21 cellular contexts compared by ENCODE assay signal in the genomic region with DNA sequence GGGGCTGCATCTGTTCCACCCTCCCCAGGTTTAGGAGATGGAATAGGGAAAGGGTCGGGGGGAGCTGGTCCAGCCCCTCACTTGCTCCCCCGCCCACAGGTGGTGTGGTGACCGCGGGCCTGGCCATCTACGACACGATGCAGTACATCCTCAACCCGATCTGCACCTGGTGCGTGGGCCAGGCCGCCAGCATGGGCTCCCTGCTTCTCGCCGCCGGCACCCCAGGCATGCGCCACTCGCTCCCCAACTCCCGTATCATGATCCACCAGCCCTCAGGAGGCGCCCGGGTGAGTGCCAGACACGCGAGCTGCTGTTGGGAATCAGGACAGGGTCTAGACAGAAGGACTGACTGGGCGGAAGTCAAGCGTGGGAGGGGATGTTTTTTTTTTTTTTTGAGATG. TPM values are rescaled to one million over a fixed set of nuclear protein-coding genes. Genes with fewer than 3 reads are reported as not detected.
DNase-seq lines count a peak whose midpoint lies in the region; ATAC-seq and FAIRE-seq lines count a peak whose summit lies in the region.
"Had no signal": no experiment of that assay in that cellular context is flagged by ENCODE, and none has a peak within 500 bp of the region (broad histone marks: within the 10 kb centered on the region; RNA-seq: fewer than 3 reads in every experiment).

No MANE protein-coding gene starts in this region.

- H3K27ac Mint-ChIP-seq in activated CD4-positive, alpha-beta T cell treated with anti-CD3 and anti-CD28 coated beads, Interleukin-2, amount 10 ng/mL, durations not matched to agents 7 days and 5 days: peak overlapping the region; percentile 62
- no peak overlapping the region for H3K27ac Mint-ChIP-seq in CD4-positive, CD25-positive, alpha-beta regulatory T cell
- H3K27ac Mint-ChIP-seq in activated CD4-positive, alpha-beta memory T cell treated with anti-CD3 and anti-CD28 coated beads for 36 hours: peak overlapping the region; percentile 33
- H3K27ac Mint-ChIP-seq in effector memory CD8-positive, alpha-beta T cell: no peak overlapping the region

- no peaks in the 10 kb centered on the region for H3K9me3 Mint-ChIP-seq in activated CD4-positive, alpha-beta T cell treated with anti-CD3 and anti-CD28 coated beads, Interleukin-2, amount 10 ng/mL, durations not matched to agents 7 days and 5 days
- H3K9me3 Mint-ChIP-seq in CD4-positive, CD25-positive, alpha-beta regulatory T cell: no peaks in the 10 kb centered on the region
- no peaks in the 10 kb centered on the region for H3K9me3 Mint-ChIP-seq in activated CD4-positive, alpha-beta memory T cell treated with anti-CD3 and anti-CD28 coated beads for 36 hours
- no peaks in the 10 kb centered on the region for H3K9me3 Mint-ChIP-seq in effector memory CD8-positive, alpha-beta T cell

- H3K4me1 ChIP-seq in CD4-positive, CD25-positive, alpha-beta regulatory T cell (ENCODE audit: control insufficient read depth, insufficient read depth, low read length, poor library complexity, severe bottlenecking): peaks cover 17% of the 10 kb centered on the region

- H3K9me3 ChIP-seq in CD4-positive, CD25-positive, alpha-beta regulatory T cell (ENCODE audit: control insufficient read depth in 2 of 2, low read length in 2 of 2): no peaks in the 10 kb centered on the region
- H3K9me3 ChIP-seq: A549 had no signal

- no peak for DNase-seq in activated CD4-positive, alpha-beta T cell treated with anti-CD3 and anti-CD28 coated beads, Interleukin-2, amount 10 ng/mL, durations not matched to agents 7 days and 5 days
- DNase-seq in activated CD4-positive, alpha-beta T cell treated with anti-CD3 and anti-CD28 coated beads, Interleukin-2, amount 50 U/mL, for 1 hour: no peak
- DNase-seq in CD4-positive, CD25-positive, alpha-beta regulatory T cell: no peak
- no peak for DNase-seq in activated CD4-positive, alpha-beta memory T cell treated with anti-CD3 and anti-CD28 coated beads for 36 hours
- DNase-seq in effector memory CD8-positive, alpha-beta T cell: no peak
- no peak for DNase-seq in frontal cortex (ENCODE audit: low spot score in 2 of 2)
- DNase-seq in central memory CD4-positive, alpha-beta T cell: no peak
- DNase-seq: C1 segment of cervical spinal cord, COR-L47, DMS153, EL, IMR-90, Kasumi-1, MM.1S, NCI-H1092 treated with DMSO at 0.1 percent for 48 hours, NCI-H1694, NCI-H524 had no signal

- ATAC-seq in CD4-positive, CD25-positive, alpha-beta regulatory T cell (ENCODE audit: low read depth in 2 of 2): no peak
- ATAC-seq in effector memory CD8-positive, alpha-beta T cell (replicated peaks): no peak
- ATAC-seq in GM21786 (IDR thresholded peaks at IDR 0.05; ENCODE audit: unreplicated experiment): no peak
- ATAC-seq: A549 had no signal

- no peak overlapping the region for H3K27ac ChIP-seq in CD4-positive, CD25-positive, alpha-beta regulatory T cell (ENCODE audit: insufficient read depth, low read length, poor library complexity, severe bottlenecking)
- H3K27ac ChIP-seq: A549 had no signal

- peak overlapping the region; percentile 32 for H3K4me3 Mint-ChIP-seq in activated CD4-positive, alpha-beta T cell treated with anti-CD3 and anti-CD28 coated beads, Interleukin-2, amount 10 ng/mL, durations not matched to agents 7 days and 5 days
- peak overlapping the region in 3 of 4 donors; percentile 24 to 55 (median 51) for H3K4me3 Mint-ChIP-seq in CD4-positive, CD25-positive, alpha-beta regulatory T cell
- no peak overlapping the region for H3K4me3 Mint-ChIP-seq in activated CD4-positive, alpha-beta memory T cell treated with anti-CD3 and anti-CD28 coated beads for 36 hours
- H3K4me3 Mint-ChIP-seq in effector memory CD8-positive, alpha-beta T cell: peak overlapping the region; percentile 6 to 44

- intact Hi-C loops in activated CD4-positive, alpha-beta memory T cell treated with anti-CD3 and anti-CD28 coated beads for 36 hours (cut with micrococcal nuclease): no loop called here

- H3K36me3 ChIP-seq in CD4-positive, CD25-positive, alpha-beta regulatory T cell (ENCODE audit: control insufficient read depth, insufficient read depth, low read length): peaks cover 38% of the 10 kb centered on the region

- peaks cover 45% of the 10 kb centered on the region for H3K36me3 Mint-ChIP-seq in activated CD4-positive, alpha-beta T cell treated with anti-CD3 and anti-CD28 coated beads, Interleukin-2, amount 10 ng/mL, durations not matched to agents 7 days and 5 days (ENCODE audit: low read depth)
- peaks cover 13% of the 10 kb centered on the region for H3K36me3 Mint-ChIP-seq in CD4-positive, CD25-positive, alpha-beta regulatory T cell
- H3K36me3 Mint-ChIP-seq in activated CD4-positive, alpha-beta memory T cell treated with anti-CD3 and anti-CD28 coated beads for 36 hours: peaks cover 32% of the 10 kb centered on the region
- peaks cover 65% of the 10 kb centered on the region for H3K36me3 Mint-ChIP-seq in effector memory CD8-positive, alpha-beta T cell (ENCODE audit: insufficient read depth)

- no peak for FAIRE-seq in frontal cortex (lab: Jason Lieb, UNC)
- FAIRE-seq: A549 had no signal

- CTCF ChIA-PET in activated CD4-positive, alpha-beta T cell treated with anti-CD3 and anti-CD28 coated beads, Interleukin-2, amount 10 ng/mL, durations not matched to agents 7 days and 5 days (lab: Charles Lee): interaction anchor here (0.6 kb wide), 1 partner anchor 681 kb away, joined by 3 read pairs; no protein-coding TSS in a partner anchor
- CTCF ChIA-PET in activated CD4-positive, alpha-beta memory T cell treated with anti-CD3 and anti-CD28 coated beads for 36 hours (lab: Charles Lee): no interaction called here

- no peaks in the 10 kb centered on the region for H3K27me3 Mint-ChIP-seq in activated CD4-positive, alpha-beta T cell treated with anti-CD3 and anti-CD28 coated beads, Interleukin-2, amount 10 ng/mL, durations not matched to agents 7 days and 5 days
- no peaks in the 10 kb centered on the region for H3K27me3 Mint-ChIP-seq in CD4-positive, CD25-positive, alpha-beta regulatory T cell
- H3K27me3 Mint-ChIP-seq in activated CD4-positive, alpha-beta memory T cell treated with anti-CD3 and anti-CD28 coated beads for 36 hours: no peaks in the 10 kb centered on the region
- H3K27me3 Mint-ChIP-seq in effector memory CD8-positive, alpha-beta T cell: no peaks in the 10 kb centered on the region

- H3K27me3 ChIP-seq in CD4-positive, CD25-positive, alpha-beta regulatory T cell (ENCODE audit: control insufficient read depth, insufficient read depth, low read length): no peaks in the 10 kb centered on the region

- H3K4me3 ChIP-seq in CD4-positive, CD25-positive, alpha-beta regulatory T cell (ENCODE audit: low read depth, low read length): no peak overlapping the region
- H3K4me3 ChIP-seq: A549 had no signal

- H3K4me1 Mint-ChIP-seq in activated CD4-positive, alpha-beta T cell treated with anti-CD3 and anti-CD28 coated beads, Interleukin-2, amount 10 ng/mL, durations not matched to agents 7 days and 5 days: peaks cover 20% of the 10 kb centered on the region
- H3K4me1 Mint-ChIP-seq in CD4-positive, CD25-positive, alpha-beta regulatory T cell: peaks cover 0 to 27% (median 14%) of the 10 kb centered on the region in 4 donors
- H3K4me1 Mint-ChIP-seq in activated CD4-positive, alpha-beta memory T cell treated with anti-CD3 and anti-CD28 coated beads for 36 hours (ENCODE audit: low read depth): peaks cover 18% of the 10 kb centered on the region
- peaks cover 14% of the 10 kb centered on the region in 2 donors for H3K4me1 Mint-ChIP-seq in effector memory CD8-positive, alpha-beta T cell (ENCODE audit: low read depth in 2 of 2)

- POLR2A ChIA-PET in activated CD4-positive, alpha-beta T cell treated with anti-CD3 and anti-CD28 coated beads, Interleukin-2, amount 10 ng/mL, durations not matched to agents 7 days and 5 days (lab: Charles Lee): no interaction called here
- POLR2A ChIA-PET in activated CD4-positive, alpha-beta memory T cell treated with anti-CD3 and anti-CD28 coated beads for 36 hours (lab: Charles Lee): interaction anchor here (1.1 kb wide), 1 partner anchor 30 kb away, joined by 3 read pairs; no protein-coding TSS in a partner anchor

RNA-seq across cellular contexts. Expression of gene CLPP, which starts 3.0 kb away (rescaled TPM):
- total RNA-seq in activated CD4-positive, alpha-beta T cell treated with anti-CD3 and anti-CD28 coated beads, Interleukin-2, amount 10 ng/mL, durations not matched to agents 7 days and 5 days: 100 to 1,000 TPM; 124 to 125 TPM
- total RNA-seq in CD4-positive, CD25-positive, alpha-beta regulatory T cell: 75.1 TPM
- polyA plus RNA-seq in CD4-positive, CD25-positive, alpha-beta regulatory T cell: 100 to 1,000 TPM; 144 to 209 (median 189) TPM
- 100 to 1,000 TPM; 171 to 177 TPM for total RNA-seq in activated CD4-positive, alpha-beta memory T cell treated with anti-CD3 and anti-CD28 coated beads for 36 hours
- 38.3 TPM for total RNA-seq in frontal cortex

RNA-seq across cellular contexts. Expression of gene ALKBH7, which starts 8.2 kb away (rescaled TPM):
- 10 to 100 TPM; 32.8 to 48.2 TPM for total RNA-seq in activated CD4-positive, alpha-beta T cell treated with anti-CD3 and anti-CD28 coated beads, Interleukin-2, amount 10 ng/mL, durations not matched to agents 7 days and 5 days
- 47.4 TPM for total RNA-seq in CD4-positive, CD25-positive, alpha-beta regulatory T cell
- polyA plus RNA-seq in CD4-positive, CD25-positive, alpha-beta regulatory T cell: 100 to 1,000 TPM in 1 of 4 donors, 10 to 100 TPM in 3; 89.1 to 102 (median 94.4) TPM
- 10 to 100 TPM; 57.6 to 58.5 TPM for total RNA-seq in activated CD4-positive, alpha-beta memory T cell treated with anti-CD3 and anti-CD28 coated beads for 36 hours
- total RNA-seq in frontal cortex: 39.9 TPM

RNA-seq across cellular contexts. Expression of gene PSPN, which starts 11.4 kb away (rescaled TPM):
- total RNA-seq in activated CD4-positive, alpha-beta T cell treated with anti-CD3 and anti-CD28 coated beads, Interleukin-2, amount 10 ng/mL, durations not matched to agents 7 days and 5 days: 1 to 10 TPM; 2.4 TPM
- 1.0 TPM for total RNA-seq in CD4-positive, CD25-positive, alpha-beta regulatory T cell
- under 1 TPM; 0.41 to 0.90 (median 0.65) TPM for polyA plus RNA-seq in CD4-positive, CD25-positive, alpha-beta regulatory T cell
- 1 to 10 TPM; 1.6 to 2.0 TPM for total RNA-seq in activated CD4-positive, alpha-beta memory T cell treated with anti-CD3 and anti-CD28 coated beads for 36 hours
- total RNA-seq in frontal cortex: 3.7 TPM

RNA-seq across cellular contexts. Expression of gene GTF2F1, which starts 28.6 kb away (rescaled TPM):
- total RNA-seq in activated CD4-positive, alpha-beta T cell treated with anti-CD3 and anti-CD28 coated beads, Interleukin-2, amount 10 ng/mL, durations not matched to agents 7 days and 5 days: 10 to 100 TPM; 61.4 to 67.7 TPM
- 53.4 TPM for total RNA-seq in CD4-positive, CD25-positive, alpha-beta regulatory T cell
- 10 to 100 TPM; 16.0 to 19.7 (median 17.5) TPM for polyA plus RNA-seq in CD4-positive, CD25-positive, alpha-beta regulatory T cell
- total RNA-seq in activated CD4-positive, alpha-beta memory T cell treated with anti-CD3 and anti-CD28 coated beads for 36 hours: 10 to 100 TPM; 67.0 to 70.9 TPM
- total RNA-seq in frontal cortex: 51.0 TPM

RNA-seq across cellular contexts. Expression of gene ACER1, which starts 30.9 kb away (rescaled TPM):
- under 1 TPM; 0.81 to 0.82 TPM for total RNA-seq in activated CD4-positive, alpha-beta T cell treated with anti-CD3 and anti-CD28 coated beads, Interleukin-2, amount 10 ng/mL, durations not matched to agents 7 days and 5 days
- 0.54 TPM for total RNA-seq in CD4-positive, CD25-positive, alpha-beta regulatory T cell
- 1 to 10 TPM in 2 of 4 donors, under 1 TPM in 2; 0.57 to 3.4 (median 1.3) TPM for polyA plus RNA-seq in CD4-positive, CD25-positive, alpha-beta regulatory T cell
- under 1 TPM in 1 of 2 experiments, not detected in 1; 0.14 TPM for total RNA-seq in activated CD4-positive, alpha-beta memory T cell treated with anti-CD3 and anti-CD28 coated beads for 36 hours
- total RNA-seq in frontal cortex: not detected
- total RNA-seq: H4, HT-29, IMR-90 had no signal
- polyA plus RNA-seq: A549, IMR-90 had no signal

Comparison
In these comparisons a context has a peak if more than half of its experiments do, and no peak if none do; other contexts are left out.
1. H3K27ac Mint-ChIP-seq: peak in activated CD4-positive, alpha-beta T cell treated with anti-CD3 and anti-CD28 coated beads, Interleukin-2, amount 10 ng/mL, durations not matched to agents 7 days and 5 days (single experiment) and activated CD4-positive, alpha-beta memory T cell treated with anti-CD3 and anti-CD28 coated beads for 36 hours (single experiment); none in CD4-positive, CD25-positive, alpha-beta regulatory T cell (0 of 3) and effector memory CD8-positive, alpha-beta T cell (0 of 2).